Comparison of ENCODE assay signal across 31 cellular contexts in genomic region chr3:187726564-187726963, GRCh38. TPM values are rescaled to one million over a fixed set of nuclear protein-coding genes. Genes with fewer than 3 reads are reported as not detected.
"Had no signal": no experiment of that assay in that cellular context is flagged by ENCODE, and none has a peak within 500 bp of the region (broad histone marks: within the 10 kb centered on the region; RNA-seq: fewer than 3 reads in every experiment).

No MANE protein-coding gene starts in this region.

- H3K4me3 ChIP-seq: adrenal gland, body of pancreas, cardiac muscle cell, colonic mucosa, heart right ventricle, left lung, lung, upper lobe of right lung had no signal

- H3K27ac ChIP-seq: body of pancreas, cardiac muscle cell, colonic mucosa, left lung, parathyroid adenoma, upper lobe of right lung had no signal

- H3K27me3 ChIP-seq: adrenal gland, body of pancreas, cardiac muscle cell, colonic mucosa, heart right ventricle, left lung, upper lobe of right lung had no signal

- H3K4me1 Mint-ChIP-seq: activated B cell treated with CpG ODN at 0.5 μM for 24 hours; activated naive CD8-positive, alpha-beta T cell treated with anti-CD3 and anti-CD28 coated beads for 36 hours; nephron had no signal

- H3K9ac ChIP-seq: parathyroid adenoma had no signal

- H3K79me2 ChIP-seq: parathyroid adenoma had no signal

- H3K9me3 Mint-ChIP-seq: activated B cell treated with CpG ODN at 0.5 μM for 24 hours; activated CD8-positive, alpha-beta T cell treated with anti-CD3 and anti-CD28 coated beads for 36 hours; activated naive CD8-positive, alpha-beta T cell treated with anti-CD3 and anti-CD28 coated beads for 36 hours; activated T-cell treated with anti-CD3 and anti-CD28 coated beads, Interleukin-2, amount 50 U/mL, for 72 hours; nephron; stimulated activated naive CD8-positive, alpha-beta T cell treated with anti-CD3 and anti-CD28 coated beads, Interleukin-15, Interleukin-2, amounts not matched to agents 100 ng/mL and 50 ng/mL, for 24 hours; T-helper 2 cell treated with Interferon-gamma antibody and Interleukin-4, amounts not matched to agents 5 μg/mL and 100 μg/mL, for 36 hours had no signal

- ATAC-seq: activated CD8-positive, alpha-beta T cell treated with anti-CD3 and anti-CD28 coated beads for 36 hours; activated T-cell treated with anti-CD3 and anti-CD28 coated beads, Interleukin-2, amount 50 U/mL, for 72 hours; body of pancreas; heart right ventricle; left lung; right cardiac atrium; upper lobe of right lung had no signal

- DNase-seq: activated B cell treated with CpG ODN at 0.5 μM for 24 hours; activated CD4-positive, alpha-beta T cell treated with anti-CD3 and anti-CD28 coated beads, Interleukin-2, amount 50 U/mL, for 1 hour; activated CD8-positive, alpha-beta T cell treated with anti-CD3 and anti-CD28 coated beads for 36 hours; activated naive CD4-positive, alpha-beta T cell; activated naive CD8-positive, alpha-beta T cell treated with anti-CD3 and anti-CD28 coated beads for 36 hours; activated T-cell treated with anti-CD3 and anti-CD28 coated beads, Interleukin-2, amount 50 U/mL, for 72 hours; adrenal gland; aorta; body of pancreas; cerebellar nuclear complex; colonic mucosa; effector CD8-positive, alpha-beta T cell; erythroblast; heart right ventricle; kidney glomerular epithelial cell; left lung; occipital lobe; stimulated activated CD4-positive, alpha-beta T cell treated with anti-CD3 and anti-CD28 coated beads, Interleukin-2, amount 100 ng/mL, for 48 hours; substantia nigra; T-helper 1 cell; upper lobe of right lung had no signal

- H2AFZ ChIP-seq: parathyroid adenoma had no signal

- H3K27me3 Mint-ChIP-seq: activated B cell treated with CpG ODN at 0.5 μM for 24 hours; activated CD8-positive, alpha-beta T cell treated with anti-CD3 and anti-CD28 coated beads for 36 hours; activated naive CD8-positive, alpha-beta T cell treated with anti-CD3 and anti-CD28 coated beads for 36 hours; stimulated activated naive CD8-positive, alpha-beta T cell treated with anti-CD3 and anti-CD28 coated beads, Interleukin-15, Interleukin-2, amounts not matched to agents 100 ng/mL and 50 ng/mL, for 24 hours had no signal

- H3K4me3 Mint-ChIP-seq: activated B cell treated with CpG ODN at 0.5 μM for 24 hours; activated CD8-positive, alpha-beta T cell treated with anti-CD3 and anti-CD28 coated beads for 36 hours; activated naive CD8-positive, alpha-beta T cell treated with anti-CD3 and anti-CD28 coated beads for 36 hours; activated T-cell treated with anti-CD3 and anti-CD28 coated beads, Interleukin-2, amount 50 U/mL, for 72 hours; nephron; stimulated activated naive CD8-positive, alpha-beta T cell treated with anti-CD3 and anti-CD28 coated beads, Interleukin-15, Interleukin-2, amounts not matched to agents 100 ng/mL and 50 ng/mL, for 24 hours; T-helper 2 cell treated with Interferon-gamma antibody and Interleukin-4, amounts not matched to agents 5 μg/mL and 100 μg/mL, for 36 hours had no signal

- H3K27ac Mint-ChIP-seq: activated B cell treated with CpG ODN at 0.5 μM for 24 hours; activated CD8-positive, alpha-beta T cell treated with anti-CD3 and anti-CD28 coated beads for 36 hours; activated naive CD8-positive, alpha-beta T cell treated with anti-CD3 and anti-CD28 coated beads for 36 hours; activated T-cell treated with anti-CD3 and anti-CD28 coated beads, Interleukin-2, amount 50 U/mL, for 72 hours; nephron; stimulated activated naive CD8-positive, alpha-beta T cell treated with anti-CD3 and anti-CD28 coated beads, Interleukin-15, Interleukin-2, amounts not matched to agents 100 ng/mL and 50 ng/mL, for 24 hours; T-helper 2 cell treated with Interferon-gamma antibody and Interleukin-4, amounts not matched to agents 5 μg/mL and 100 μg/mL, for 36 hours had no signal

- H3K9me3 ChIP-seq: adrenal gland, body of pancreas, colonic mucosa, heart right ventricle, left lung, upper lobe of right lung had no signal

- H3K4me1 ChIP-seq: adrenal gland, body of pancreas, colonic mucosa, left lung, parathyroid adenoma, upper lobe of right lung had no signal

- H3K36me3 Mint-ChIP-seq: activated naive CD8-positive, alpha-beta T cell treated with anti-CD3 and anti-CD28 coated beads for 36 hours had no signal

RNA-seq across cellular contexts. Expression of gene RTP2, which starts 24.2 kb away (rescaled TPM):
- total RNA-seq: activated B cell treated with CpG ODN at 0.5 μM for 24 hours; activated CD8-positive, alpha-beta T cell treated with anti-CD3 and anti-CD28 coated beads for 36 hours; activated naive CD8-positive, alpha-beta T cell treated with anti-CD3 and anti-CD28 coated beads for 36 hours; activated T-cell treated with anti-CD3 and anti-CD28 coated beads, Interleukin-2, amount 50 U/mL, for 72 hours; aorta; body of pancreas; cardiac muscle cell; colonic mucosa; dermis microvascular lymphatic vessel endothelial cell; heart right ventricle; left lung; lung; mesenteric fat pad; mucosa of gallbladder; occipital lobe; right cardiac atrium; upper lobe of right lung had no signal

RNA-seq across cellular contexts. Expression of gene SST, which starts 56.4 kb away (rescaled TPM):
- total RNA-seq: activated B cell treated with CpG ODN at 0.5 μM for 24 hours; activated CD8-positive, alpha-beta T cell treated with anti-CD3 and anti-CD28 coated beads for 36 hours; activated naive CD8-positive, alpha-beta T cell treated with anti-CD3 and anti-CD28 coated beads for 36 hours; activated T-cell treated with anti-CD3 and anti-CD28 coated beads, Interleukin-2, amount 50 U/mL, for 72 hours; aorta; dermis microvascular lymphatic vessel endothelial cell; heart right ventricle; left lung; mesenteric fat pad; upper lobe of right lung had no signal
